25 cellular contexts compared by ENCODE assay signal in the genomic region with DNA sequence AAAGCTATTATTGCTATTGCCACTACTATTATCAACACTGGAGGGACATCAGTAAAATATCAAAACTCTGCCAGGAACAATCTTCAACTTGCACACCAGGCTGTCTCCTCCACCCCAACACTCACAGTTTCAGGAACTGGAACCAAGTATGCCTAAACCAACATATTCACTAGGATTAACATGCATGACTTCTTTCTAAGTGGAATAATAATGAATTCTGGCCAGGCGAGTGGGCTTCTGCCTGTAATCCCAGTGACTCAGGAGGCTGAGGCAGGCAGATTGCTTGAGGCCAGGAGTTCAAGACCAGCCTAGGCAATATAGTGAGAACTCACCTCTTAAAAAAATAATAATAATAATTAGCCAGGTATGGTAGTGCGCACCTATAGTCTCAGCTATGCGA. TPM values are rescaled to one million over a fixed set of nuclear protein-coding genes. Genes with fewer than 3 reads are reported as not detected.
"Had no signal": no experiment of that assay in that cellular context is flagged by ENCODE, and none has a peak within 500 bp of the region (broad histone marks: within the 10 kb centered on the region; RNA-seq: fewer than 3 reads in every experiment).

No MANE protein-coding gene starts in this region.

- H3K9me3 ChIP-seq: SJCRH30 had no signal

- H3K27me3 ChIP-seq: SJCRH30 had no signal

- H3K4me3 ChIP-seq: SJCRH30 had no signal

- H3K27ac ChIP-seq: RWPE1, SJCRH30 had no signal

- H3K36me3 ChIP-seq: SJCRH30 had no signal

- ATAC-seq: Panc1, PC-3, SK-N-SH treated with all-trans-retinoic acid at 6 μM for 48 hours, T-helper 17 cell had no signal

- H3K4me1 ChIP-seq: SJCRH30 had no signal

- DNase-seq: KBM-7; NCI-H1092; NCI-H1105 treated with DMSO at 0.1 percent for 48 hours; NCI-H1417 treated with DMSO at 0.1 percent for 48 hours; NCI-H146; NCI-H1694 treated with DMSO at 0.1 percent for 48 hours; NCI-H2029 treated with DMSO at 0.1 percent for 48 hours; NCI-H2171 treated with DMSO at 0.1 percent for 48 hours; NCI-H446; NCI-H524; NCI-H526 treated with DMSO at 0.1 percent for 48 hours; NCI-H748 treated with DMSO at 0.1 percent for 48 hours; NK-92 treated with Interleukin-12 subunit alpha and Interleukin-12 subunit beta, amount 100 ng/mL, for 24 hours; PC-3; SHP77; SJCRH30; T-helper 1 cell; T-helper 17 cell had no signal

RNA-seq across cellular contexts. Expression of gene TBX5, which starts 58.1 kb away (rescaled TPM):
- total RNA-seq: HT-29, LHCN-M2, MCF 10A, OCI-LY7, PC-3, SJCRH30, T-helper 17 cell had no signal
